In genomic region chr22:48559647-48560388, GRCh38 we compare ENCODE assay signal across 21 cellular contexts.
"Had no signal": no experiment of that assay in that cellular context is flagged by ENCODE, and none has a peak within 500 bp of the region (broad histone marks: within the 10 kb centered on the region; RNA-seq: fewer than 3 reads in every experiment).

No MANE protein-coding gene starts in this region.

- H2AFZ ChIP-seq: hepatocyte had no signal

- H3K9me3 ChIP-seq: colonic mucosa, esophagus squamous epithelium, gastrocnemius medialis, left lung, lower lobe of right lung, mucosa of descending colon had no signal

- H3K27ac ChIP-seq: colonic mucosa, epithelial cell of prostate, esophagus squamous epithelium, gastrocnemius medialis, hepatocyte, left lung, lower lobe of right lung had no signal

- H3K4me2 ChIP-seq: hepatocyte had no signal

- ATAC-seq: effector memory CD8-positive, alpha-beta T cell; esophagus mucosa; gastrocnemius medialis; left cardiac atrium; left lung; left ventricle myocardium superior; lower lobe of right lung; mucosa of descending colon had no signal

- H3K4me1 ChIP-seq: colonic mucosa, esophagus squamous epithelium, gastrocnemius medialis, left lung, lower lobe of right lung had no signal

- H3K36me3 ChIP-seq: colonic mucosa, esophagus squamous epithelium, gastrocnemius medialis, left lung, lower lobe of right lung had no signal

- H3K27me3 ChIP-seq: colonic mucosa, gastrocnemius medialis, hepatocyte, left lung had no signal

- H3K4me3 ChIP-seq: colonic mucosa, esophagus squamous epithelium, gastrocnemius medialis, hepatocyte, left lung, lower lobe of right lung, mucosa of descending colon had no signal

- DNase-seq: cerebellar nuclear complex; colonic mucosa; cortex of kidney; effector CD8-positive, alpha-beta T cell; effector memory CD8-positive, alpha-beta T cell; endodermal cell; erythroblast; esophagus squamous epithelium; foreskin fibroblast; foreskin melanocyte; gastrocnemius medialis; hypothalamus; left cardiac atrium; left ventricle myocardium superior; mesenchymal stem cell had no signal
